30 cellular contexts compared by ENCODE assay signal in genomic region chr4:153347117-153347516, GRCh38. TPM values are rescaled to one million over a fixed set of nuclear protein-coding genes. Genes with fewer than 3 reads are reported as not detected.
DNase-seq lines count a peak whose midpoint lies in the region; ATAC-seq and TF ChIP-seq lines count a peak whose summit lies in the region.
"Had no signal": no experiment of that assay in that cellular context is flagged by ENCODE, and none has a peak within 500 bp of the region (broad histone marks: within the 10 kb centered on the region; RNA-seq: fewer than 3 reads in every experiment).

No MANE protein-coding gene starts in this region.

- DNase-seq in T-helper 2 cell treated with Interferon-gamma antibody and Interleukin-4, amounts not matched to agents 5 μg/mL and 100 μg/mL, for 36 hours (ENCODE audit: low spot score), result no peak
- no peak for DNase-seq in T-helper 2 cell
- DNase-seq in NB4 (ENCODE audit: low read depth), result no peak
- no peak for DNase-seq in T-helper 17 cell
- no peak for DNase-seq in hippocampal formation (lab: John Stamatoyannopoulos, UW)
- DNase-seq in WERI-Rb-1, result no peak
- no peak for DNase-seq in glomerular visceral epithelial cell (ENCODE audit: extremely low spot score)
- DNase-seq: activated CD4-positive, alpha-beta T cell treated with anti-CD3 and anti-CD28 coated beads, Interleukin-2, amount 10 ng/mL, durations not matched to agents 24 days and 14 days; activated CD8-positive, alpha-beta memory T cell treated with anti-CD3 and anti-CD28 coated beads for 24 hours; activated naive CD8-positive, alpha-beta T cell treated with anti-CD3 and anti-CD28 coated beads for 36 hours; cortex of kidney; effector memory CD4-positive, alpha-beta T cell; islet precursor cell; left lung; MV-4-11; NCI-H446 treated with DMSO at 0.1 percent for 48 hours; posterior cingulate gyrus; Right ventricle myocardium superior; small intestine; stimulated activated naive CD4-positive, alpha-beta T cell had no signal

- H3K4me3 Mint-ChIP-seq in T-helper 2 cell treated with Interferon-gamma antibody and Interleukin-4, amounts not matched to agents 5 μg/mL and 100 μg/mL, for 36 hours, result peak overlapping the region; percentile 6
- H3K4me3 Mint-ChIP-seq in T-helper 17 cell, result no peak overlapping the region
- H3K4me3 Mint-ChIP-seq: activated CD4-positive, alpha-beta T cell treated with anti-CD3 and anti-CD28 coated beads, Interleukin-2, amount 10 ng/mL, durations not matched to agents 24 days and 14 days; CD14-positive monocyte had no signal

- H3K27ac Mint-ChIP-seq in T-helper 2 cell treated with Interferon-gamma antibody and Interleukin-4, amounts not matched to agents 5 μg/mL and 100 μg/mL, for 36 hours, result peak overlapping the region; percentile 4
- peak overlapping the region; percentile 41 for H3K27ac Mint-ChIP-seq in T-helper 17 cell
- H3K27ac Mint-ChIP-seq: activated CD4-positive, alpha-beta T cell treated with anti-CD3 and anti-CD28 coated beads, Interleukin-2, amount 10 ng/mL, durations not matched to agents 24 days and 14 days; activated naive CD8-positive, alpha-beta T cell treated with anti-CD3 and anti-CD28 coated beads for 36 hours; CD14-positive monocyte had no signal

- peaks cover 18% of the 10 kb centered on the region for H3K36me3 Mint-ChIP-seq in T-helper 2 cell treated with Interferon-gamma antibody and Interleukin-4, amounts not matched to agents 5 μg/mL and 100 μg/mL, for 36 hours (ENCODE audit: low read depth)
- peaks cover 8% of the 10 kb centered on the region for H3K36me3 Mint-ChIP-seq in T-helper 17 cell (ENCODE audit: low read depth)

- peaks cover 2% of the 10 kb centered on the region for H3K27me3 Mint-ChIP-seq in T-helper 2 cell treated with Interferon-gamma antibody and Interleukin-4, amounts not matched to agents 5 μg/mL and 100 μg/mL, for 36 hours (ENCODE audit: low read depth)
- peaks cover 18% of the 10 kb centered on the region for H3K27me3 Mint-ChIP-seq in T-helper 17 cell

- H3K4me1 Mint-ChIP-seq in T-helper 2 cell treated with Interferon-gamma antibody and Interleukin-4, amounts not matched to agents 5 μg/mL and 100 μg/mL, for 36 hours (ENCODE audit: low read depth), result peaks cover 44% of the 10 kb centered on the region
- peaks cover 29% of the 10 kb centered on the region for H3K4me1 Mint-ChIP-seq in T-helper 17 cell

- no peak for TF ChIP-seq POLR2A in NB4 (IDR thresholded peaks at IDR 0.05; ENCODE audit: extremely low read depth, insufficient read length)

- H3K27ac ChIP-seq in thymus (ENCODE audit: low read depth) (no peak overlapping the region), WERI-Rb-1 (no peak overlapping the region)
- H3K27ac ChIP-seq: 22Rv1, epithelial cell of prostate, left lung, neutrophil, right atrium auricular region, suprapubic skin had no signal

- H3K27me3 ChIP-seq in thymus (ENCODE audit: control insufficient read depth, insufficient read depth) (no peaks in the 10 kb centered on the region), WERI-Rb-1 (ENCODE audit: insufficient read depth, low read depth, severe bottlenecking) (no peaks in the 10 kb centered on the region)
- H3K27me3 ChIP-seq: left lung, right atrium auricular region, suprapubic skin had no signal

- no peak for ATAC-seq in T-helper 17 cell
- ATAC-seq: left lung, WTC11 had no signal

- no peaks in the 10 kb centered on the region for H3K9me3 ChIP-seq in T-helper 17 cell (ENCODE audit: control insufficient read depth, low read length, poor library complexity, severe bottlenecking)
- H3K9me3 ChIP-seq in thymus (ENCODE audit: control insufficient read depth), result no peaks in the 10 kb centered on the region
- no peaks in the 10 kb centered on the region for H3K9me3 ChIP-seq in WERI-Rb-1 (ENCODE audit: severe bottlenecking)
- H3K9me3 ChIP-seq: left lung, neutrophil, right atrium auricular region, suprapubic skin had no signal

- H3K4me1 ChIP-seq in thymus (ENCODE audit: control insufficient read depth, insufficient read depth, low read length), result peaks cover 23% of the 10 kb centered on the region

- H3K9me3 Mint-ChIP-seq in T-helper 2 cell treated with Interferon-gamma antibody and Interleukin-4, amounts not matched to agents 5 μg/mL and 100 μg/mL, for 36 hours, result no peaks in the 10 kb centered on the region
- H3K9me3 Mint-ChIP-seq: activated CD4-positive, alpha-beta T cell treated with anti-CD3 and anti-CD28 coated beads, Interleukin-2, amount 10 ng/mL, durations not matched to agents 24 days and 14 days; activated naive CD8-positive, alpha-beta T cell treated with anti-CD3 and anti-CD28 coated beads for 36 hours; CD14-positive monocyte; WTC11 had no signal

- TF ChIP-seq CTCF in NB4 (IDR thresholded peaks at IDR 0.05; ENCODE audit: low read depth, low read length) (no peak), WERI-Rb-1 (IDR thresholded peaks at IDR 0.05; ENCODE audit: low read depth, low read length) (no peak)

- peak overlapping the region; percentile 86 for H3K4me3 ChIP-seq in NB4 (ENCODE audit: low read depth, low read length)
- peak overlapping the region; percentile 9 for H3K4me3 ChIP-seq in thymus (ENCODE audit: low read length)
- H3K4me3 ChIP-seq in WERI-Rb-1 (ENCODE audit: low read depth, low read length), result no peak overlapping the region
- H3K4me3 ChIP-seq: left lung, right atrium auricular region, suprapubic skin had no signal

- H3K36me3 ChIP-seq in thymus (ENCODE audit: control insufficient read depth, insufficient read depth) (no peaks in the 10 kb centered on the region), WERI-Rb-1 (peaks cover 9% of the 10 kb centered on the region)
- H3K36me3 ChIP-seq: left lung, neutrophil, right atrium auricular region, suprapubic skin had no signal

RNA-seq across cellular contexts. Expression of gene MND1, which starts 2.6 kb away (rescaled TPM):
- total RNA-seq in T-helper 17 cell, result not detected
- polyA plus RNA-seq in thymus, result 13.2 TPM
- total RNA-seq: cardiac septum, right atrium auricular region, suprapubic skin, ureter had no signal
- polyA plus RNA-seq: CD14-positive monocyte had no signal
